In genomic region chr16:74425761-74426160, GRCh38 we compare ENCODE assay signal across 1 cellular context. TPM values are rescaled to one million over a fixed set of nuclear protein-coding genes. Genes with fewer than 3 reads are reported as not detected.
"Had no signal": no experiment of that assay in that cellular context is flagged by ENCODE, and none has a peak within 500 bp of the region (broad histone marks: within the 10 kb centered on the region; RNA-seq: fewer than 3 reads in every experiment).

No MANE protein-coding gene starts in this region.

RNA-seq across cellular contexts. Expression of gene NPIPB15, which starts 49.7 kb away (rescaled TPM):
- total RNA-seq: G401 had no signal
